ENCODE assay signal across 2 cellular contexts in the genomic region with DNA sequence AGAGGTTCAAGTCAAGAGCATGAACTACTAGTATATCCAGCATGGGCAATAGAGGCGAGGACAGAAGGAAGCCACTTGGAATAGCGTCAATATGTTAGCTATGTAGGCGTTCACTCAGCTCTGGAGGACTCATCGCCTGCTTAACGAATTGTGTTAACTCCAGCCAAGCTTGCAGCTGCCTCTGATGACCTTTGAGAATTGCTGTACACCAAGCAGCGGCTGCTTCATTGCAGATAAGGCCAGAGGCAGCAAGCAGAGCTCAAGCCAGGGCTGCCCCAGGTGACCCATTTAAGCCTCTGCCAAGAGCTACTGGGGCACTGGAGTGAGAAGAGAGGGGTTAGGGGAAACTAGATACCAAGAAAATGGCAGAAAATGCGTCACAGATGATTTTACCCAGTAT.
TF ChIP-seq lines count a peak whose summit lies in the region.

No MANE protein-coding gene starts in this region.

TF ChIP-seq in GM23338, 12 proteins besides CTCF, POLR2A, EP300 and RAD21 (continued from another document):
- TF ChIP-seq, protein P1, sequence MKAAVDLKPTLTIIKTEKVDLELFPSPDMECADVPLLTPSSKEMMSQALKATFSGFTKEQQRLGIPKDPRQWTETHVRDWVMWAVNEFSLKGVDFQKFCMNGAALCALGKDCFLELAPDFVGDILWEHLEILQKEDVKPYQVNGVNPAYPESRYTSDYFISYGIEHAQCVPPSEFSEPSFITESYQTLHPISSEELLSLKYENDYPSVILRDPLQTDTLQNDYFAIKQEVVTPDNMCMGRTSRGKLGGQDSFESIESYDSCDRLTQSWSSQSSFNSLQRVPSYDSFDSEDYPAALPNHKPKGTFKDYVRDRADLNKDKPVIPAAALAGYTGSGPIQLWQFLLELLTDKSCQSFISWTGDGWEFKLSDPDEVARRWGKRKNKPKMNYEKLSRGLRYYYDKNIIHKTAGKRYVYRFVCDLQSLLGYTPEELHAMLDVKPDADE (IDR thresholded peaks at IDR 0.05): no peak

TF ChIP-seq in SK-N-SH treated with all-trans-retinoic acid at 6 μM for 48 hours, 23 proteins besides CTCF, POLR2A, EP300 and RAD21 (continued from another document):
- TF ChIP-seq, protein P2, sequence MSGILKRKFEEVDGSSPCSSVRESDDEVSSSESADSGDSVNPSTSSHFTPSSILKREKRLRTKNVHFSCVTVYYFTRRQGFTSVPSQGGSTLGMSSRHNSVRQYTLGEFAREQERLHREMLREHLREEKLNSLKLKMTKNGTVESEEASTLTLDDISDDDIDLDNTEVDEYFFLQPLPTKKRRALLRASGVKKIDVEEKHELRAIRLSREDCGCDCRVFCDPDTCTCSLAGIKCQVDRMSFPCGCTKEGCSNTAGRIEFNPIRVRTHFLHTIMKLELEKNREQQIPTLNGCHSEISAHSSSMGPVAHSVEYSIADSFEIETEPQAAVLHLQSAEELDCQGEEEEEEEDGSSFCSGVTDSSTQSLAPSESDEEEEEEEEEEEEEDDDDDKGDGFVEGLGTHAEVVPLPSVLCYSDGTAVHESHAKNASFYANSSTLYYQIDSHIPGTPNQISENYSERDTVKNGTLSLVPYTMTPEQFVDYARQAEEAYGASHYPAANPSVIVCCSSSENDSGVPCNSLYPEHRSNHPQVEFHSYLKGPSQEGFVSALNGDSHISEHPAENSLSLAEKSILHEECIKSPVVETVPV (CRISPR knock-in tag; IDR thresholded peaks at IDR 0.05): no peak
- no peak for TF ChIP-seq RARB (CRISPR knock-in tag; IDR thresholded peaks at IDR 0.05)
- no peak for TF ChIP-seq GLIS3 (CRISPR knock-in tag; IDR thresholded peaks at IDR 0.05)
- no peak for TF ChIP-seq PATZ1 (CRISPR knock-in tag; IDR thresholded peaks at IDR 0.05; ENCODE audit: borderline replicate concordance)
- TF ChIP-seq, protein P3, sequence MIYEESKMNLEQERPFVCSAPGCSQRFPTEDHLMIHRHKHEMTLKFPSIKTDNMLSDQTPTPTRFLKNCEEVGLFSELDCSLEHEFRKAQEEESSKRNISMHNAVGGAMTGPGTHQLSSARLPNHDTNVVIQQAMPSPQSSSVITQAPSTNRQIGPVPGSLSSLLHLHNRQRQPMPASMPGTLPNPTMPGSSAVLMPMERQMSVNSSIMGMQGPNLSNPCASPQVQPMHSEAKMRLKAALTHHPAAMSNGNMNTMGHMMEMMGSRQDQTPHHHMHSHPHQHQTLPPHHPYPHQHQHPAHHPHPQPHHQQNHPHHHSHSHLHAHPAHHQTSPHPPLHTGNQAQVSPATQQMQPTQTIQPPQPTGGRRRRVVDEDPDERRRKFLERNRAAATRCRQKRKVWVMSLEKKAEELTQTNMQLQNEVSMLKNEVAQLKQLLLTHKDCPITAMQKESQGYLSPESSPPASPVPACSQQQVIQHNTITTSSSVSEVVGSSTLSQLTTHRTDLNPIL (CRISPR knock-in tag; IDR thresholded peaks at IDR 0.05; ENCODE audit: low read depth): no peak
- no peak for TF ChIP-seq ZFP30 (CRISPR knock-in tag; IDR thresholded peaks at IDR 0.05)
- no peak for TF ChIP-seq ZNF70 (CRISPR knock-in tag; IDR thresholded peaks at IDR 0.05)
- no peak for TF ChIP-seq CSDC2 (CRISPR knock-in tag; IDR thresholded peaks at IDR 0.05)
- no peak for TF ChIP-seq ZFP3 (CRISPR knock-in tag; IDR thresholded peaks at IDR 0.05)
- TF ChIP-seq TCF4 (CRISPR knock-in tag; IDR thresholded peaks at IDR 0.05; ENCODE audit: borderline replicate concordance): no peak
- TF ChIP-seq ISL1 (CRISPR knock-in tag; IDR thresholded peaks at IDR 0.05): no peak
